In genomic region chr1:29124366-29125236, GRCh38 we compare ENCODE assay signal across 8 cellular contexts. TPM values are rescaled to one million over a fixed set of nuclear protein-coding genes. Genes with fewer than 3 reads are reported as not detected.
DNase-seq lines count a peak whose midpoint lies in the region; ATAC-seq and TF ChIP-seq lines count a peak whose summit lies in the region.

No MANE protein-coding gene starts in this region.

- H3K27me3 Mint-ChIP-seq in CD8-positive, alpha-beta T cell (ENCODE audit: low read depth): peaks cover 12% of the 10 kb centered on the region

- 4% methylated on average over 58 to 85 of the region's 85 CpGs for WGBS in lung, 2 donors

- intact Hi-C loops in CD8-positive, alpha-beta T cell (cut with DNase I, micrococcal nuclease): loop anchor here (5.0 kb wide), 3 partner anchors 58 to 607 kb away; partner anchors contain the start of gene SRSF4 (in 1 of the 2)
- intact Hi-C loops in dorsolateral prefrontal cortex (cut with DNase I): no loop called here

- H3K4me3 ChIP-seq in CD8-positive, alpha-beta T cell (ENCODE audit: low read depth, low read length): peak overlapping the region; percentile 66
- H3K4me3 ChIP-seq in Jurkat, Clone E6-1 (ENCODE audit: low read length): peak overlapping the region; percentile 58
- H3K4me3 ChIP-seq in dorsolateral prefrontal cortex (peak overlapping the region; percentile 23 to 73 (median 60)), lung (peak overlapping the region; percentile 30)

- H3K27me3 ChIP-seq in CD8-positive, alpha-beta T cell (ENCODE audit: insufficient read depth, low read length): peaks cover 23% of the 10 kb centered on the region
- H3K27me3 ChIP-seq in dorsolateral prefrontal cortex: peaks cover 0 to 71% (median 27%) of the 10 kb centered on the region in 45 donors
- H3K27me3 ChIP-seq in lung (ENCODE audit: control insufficient read depth, insufficient read depth): no peaks in the 10 kb centered on the region

- POLR2A ChIA-PET in CD8-positive, alpha-beta T cell (lab: Charles Lee): interaction anchor here (0.6 to 1.4 kb wide), 4 partner anchors 14 to 77 kb away, joined by 3 to 4 read pairs (median 3); partner anchors contain the start of gene SRSF4

- CTCF ChIA-PET in CD8-positive, alpha-beta T cell (lab: Charles Lee): interaction anchor here (0.8 to 1.4 kb wide), 2 partner anchors 73 to 243 kb away, joined by 3 to 5 read pairs; no protein-coding TSS in a partner anchor

- H3K36me3 ChIP-seq in CD8-positive, alpha-beta T cell (ENCODE audit: insufficient read depth, low read length): no peaks in the 10 kb centered on the region
- no peaks in the 10 kb centered on the region for H3K36me3 ChIP-seq in lung (ENCODE audit: control insufficient read depth in 2 of 2, insufficient read depth in 2 of 2, low read length in 2 of 2)

- peaks cover 13% of the 10 kb centered on the region for H3K4me1 Mint-ChIP-seq in CD8-positive, alpha-beta T cell (ENCODE audit: low read depth)

- no peak overlapping the region for H3K27ac ChIP-seq in CD8-positive, alpha-beta T cell (ENCODE audit: low read depth, low read length)
- H3K27ac ChIP-seq in dorsolateral prefrontal cortex (peak overlapping the region in 40 of 59 donors; percentile 7 to 88 (median 57)), lung (ENCODE audit: low read depth in 1 of 2, low read length in 1 of 2) (peak overlapping the region; percentile 38 to 88)

- H3K27ac Mint-ChIP-seq in CD8-positive, alpha-beta T cell: no peak overlapping the region

- ATAC-seq in CD8-positive, alpha-beta T cell: peak; percentile 45
- ATAC-seq in lung (ENCODE audit: insufficient read depth, low FRiP score): peak; percentile 11
- ATAC-seq in GM19463 (IDR thresholded peaks at IDR 0.05; ENCODE audit: unreplicated experiment): no peak

- H3K9me3 ChIP-seq in CD8-positive, alpha-beta T cell (ENCODE audit: low read length): no peaks in the 10 kb centered on the region
- no peaks in the 10 kb centered on the region for H3K9me3 ChIP-seq in lung (ENCODE audit: control insufficient read depth in 2 of 2, insufficient read depth in 1 of 2, low read length in 1 of 2)

- peaks cover 3% of the 10 kb centered on the region for H3K36me3 Mint-ChIP-seq in CD8-positive, alpha-beta T cell

- peaks cover 28% of the 10 kb centered on the region for H3K4me1 ChIP-seq in CD8-positive, alpha-beta T cell (ENCODE audit: insufficient read depth, low read length)
- H3K4me1 ChIP-seq in lung (ENCODE audit: control insufficient read depth in 2 of 2, insufficient read depth in 2 of 2, low read length in 2 of 2): peaks cover 0 to 21% of the 10 kb centered on the region in 2 donors

- TF ChIP-seq CTCF in CD8-positive, alpha-beta T cell (IDR thresholded peaks at IDR 0.05): no peak
- TF ChIP-seq CTCF in dorsolateral prefrontal cortex (IDR thresholded peaks at IDR 0.05 in 54 of 56, conservative IDR thresholded peaks at IDR 0.05 in 2 of 56; ENCODE audit: low read depth in 1 of 56, partially characterized antibody in 56 of 56) (peak in 34 of 56 donors; percentile 7 to 46 (median 28)), lung (IDR thresholded peaks at IDR 0.05; ENCODE audit: control extremely low read depth, extremely low read depth) (peak; percentile 29)

- peak; percentile 8 to 71 (median 47) for DNase-seq in CD8-positive, alpha-beta T cell
- DNase-seq in Jurkat, Clone E6-1 (ENCODE audit: low read depth, low spot score): peak; percentile 25
- peak; percentile 19 to 43 for DNase-seq in activated CD4-positive, alpha-beta T cell treated with anti-CD3 and anti-CD28 coated beads, Interleukin-2, amount 50 U/mL, for 24 hours (ENCODE audit: low read depth in 1 of 2, low spot score in 1 of 2)
- DNase-seq in dorsolateral prefrontal cortex: no peak
- DNase-seq in lung (ENCODE audit: low spot score): peak; percentile 59
- peak; percentile 8 to 29 for DNase-seq in stimulated activated CD8-positive, alpha-beta memory T cell treated with anti-CD3 and anti-CD28 coated beads, Interleukin-15, amount 100 ng/mL, for 4 hours (ENCODE audit: low read depth in 2 of 2)
- DNase-seq in MV-4-11 (lab: John Stamatoyannopoulos, UW): no peak

- peak overlapping the region; percentile 80 for H3K4me3 Mint-ChIP-seq in CD8-positive, alpha-beta T cell

- no peaks in the 10 kb centered on the region for H3K9me3 Mint-ChIP-seq in CD8-positive, alpha-beta T cell

RNA-seq across cellular contexts. Expression of gene TMEM200B, which starts 0.9 kb away (rescaled TPM):
- not detected for total RNA-seq in CD8-positive, alpha-beta T cell
- not detected for polyA plus RNA-seq in Jurkat, Clone E6-1 (2012; ENCODE audit: insufficient read depth, insufficient read length)
- total RNA-seq in dorsolateral prefrontal cortex: 1 to 10 TPM in 112 of 120 experiments, under 1 TPM in 8; 0.59 to 5.3 (median 1.9) TPM
- 10 to 100 TPM in 1 of 2 donors, 1 to 10 TPM in 1; 6.0 to 10.5 TPM for total RNA-seq in lung
- polyA plus RNA-seq in lung: 1 to 10 TPM; 1.9 to 3.4 TPM

RNA-seq across cellular contexts. Expression of gene SRSF4, which starts 57.1 kb away (rescaled TPM):
- 10 to 100 TPM; 83.6 to 92.2 TPM for total RNA-seq in CD8-positive, alpha-beta T cell
- polyA plus RNA-seq in Jurkat, Clone E6-1 (2012; ENCODE audit: insufficient read depth, insufficient read length): 118 TPM
- total RNA-seq in dorsolateral prefrontal cortex (10 to 100 TPM; 52.7 to 84.2 (median 65.8) TPM), lung (10 to 100 TPM; 66.2 to 69.1 TPM)
- polyA plus RNA-seq in lung: 10 to 100 TPM; 56.7 to 69.3 TPM

Comparison
In these comparisons a context has a peak if more than half of its experiments do, and no peak if none do; other contexts are left out.
1. DNase-seq: peak in CD8-positive, alpha-beta T cell (7 of 7), Jurkat, Clone E6-1 (single experiment), activated CD4-positive, alpha-beta T cell treated with anti-CD3 and anti-CD28 coated beads, Interleukin-2, amount 50 U/mL, for 24 hours (2 of 2), lung (single experiment) and stimulated activated CD8-positive, alpha-beta memory T cell treated with anti-CD3 and anti-CD28 coated beads, Interleukin-15, amount 100 ng/mL, for 4 hours (2 of 2); none in dorsolateral prefrontal cortex (0 of 10) and MV-4-11 (single experiment).
2. intact Hi-C loops: an anchor here in CD8-positive, alpha-beta T cell (5.0 kb wide); none called in dorsolateral prefrontal cortex.
3. Peak in every context shown above with its lines, with median percentiles within 50 percentile points of each other: H3K4me3 ChIP-seq.